In genomic region chr3:52408466-52408865, GRCh38 we compare ENCODE assay signal across 10 cellular contexts. TPM values are rescaled to one million over a fixed set of nuclear protein-coding genes. Genes with fewer than 3 reads are reported as not detected.
DNase-seq lines count a peak whose midpoint lies in the region; ATAC-seq and TF ChIP-seq lines count a peak whose summit lies in the region.
"Had no signal": no experiment of that assay in that cellular context is flagged by ENCODE, and none has a peak within 500 bp of the region (broad histone marks: within the 10 kb centered on the region; RNA-seq: fewer than 3 reads in every experiment).

No MANE protein-coding gene starts in this region.

- no peaks in the 10 kb centered on the region for H3K9me3 Mint-ChIP-seq in activated T-cell treated with anti-CD3 and anti-CD28 coated beads, Interleukin-2, amount 50 U/mL, for 72 hours
- H3K9me3 Mint-ChIP-seq in activated naive CD8-positive, alpha-beta T cell treated with anti-CD3 and anti-CD28 coated beads for 36 hours: no peaks in the 10 kb centered on the region

- no peak for TF ChIP-seq POLR2A in suprapubic skin (IDR thresholded peaks at IDR 0.05)

- H3K9me3 ChIP-seq in lower lobe of right lung (no peaks in the 10 kb centered on the region), suprapubic skin (no peaks in the 10 kb centered on the region)

- no peak for ATAC-seq in activated T-cell treated with anti-CD3 and anti-CD28 coated beads, Interleukin-2, amount 50 U/mL, for 72 hours (replicated peaks in 1 of 2)
- ATAC-seq in lower lobe of right lung (no peak), GM21526 (IDR thresholded peaks at IDR 0.05; ENCODE audit: low FRiP score, unreplicated experiment) (no peak), GM18861 (IDR thresholded peaks at IDR 0.05; ENCODE audit: unreplicated experiment) (no peak)

- H3K4me3 ChIP-seq in lower lobe of right lung (peak overlapping the region; percentile 98), suprapubic skin (peak overlapping the region; percentile 99)

- peak overlapping the region; percentile 95 to 99 for H3K4me3 Mint-ChIP-seq in activated T-cell treated with anti-CD3 and anti-CD28 coated beads, Interleukin-2, amount 50 U/mL, for 72 hours
- H3K4me3 Mint-ChIP-seq in activated naive CD8-positive, alpha-beta T cell treated with anti-CD3 and anti-CD28 coated beads for 36 hours: peak overlapping the region; percentile 96

- H3K27me3 ChIP-seq in lower lobe of right lung (ENCODE audit: low read depth) (no peaks in the 10 kb centered on the region), suprapubic skin (no peaks in the 10 kb centered on the region)
- H3K27me3 ChIP-seq: cardiac muscle cell had no signal

- H3K27me3 Mint-ChIP-seq in activated T-cell treated with anti-CD3 and anti-CD28 coated beads, Interleukin-2, amount 50 U/mL, for 72 hours (ENCODE audit: low read depth): no peaks in the 10 kb centered on the region
- H3K27me3 Mint-ChIP-seq in activated naive CD8-positive, alpha-beta T cell treated with anti-CD3 and anti-CD28 coated beads for 36 hours: no peaks in the 10 kb centered on the region

- peaks cover 45% of the 10 kb centered on the region for H3K4me1 Mint-ChIP-seq in activated T-cell treated with anti-CD3 and anti-CD28 coated beads, Interleukin-2, amount 50 U/mL, for 72 hours (ENCODE audit: low read depth)
- H3K4me1 Mint-ChIP-seq in activated naive CD8-positive, alpha-beta T cell treated with anti-CD3 and anti-CD28 coated beads for 36 hours: peaks cover 36% of the 10 kb centered on the region

- DNase-seq in activated T-cell treated with anti-CD3 and anti-CD28 coated beads, Interleukin-2, amount 50 U/mL, for 72 hours: no peak
- no peak for DNase-seq in activated T-cell treated with anti-CD3 and anti-CD28 coated beads for 4 hours
- no peak for DNase-seq in activated naive CD8-positive, alpha-beta T cell treated with anti-CD3 and anti-CD28 coated beads for 36 hours
- no peak for DNase-seq in lower lobe of right lung
- DNase-seq in suprapubic skin (ENCODE audit: low spot score in 2 of 2): peak in 1 of 2 donors; percentile 57
- no peak for DNase-seq in HK-2 (ENCODE audit: unreplicated experiment)
- DNase-seq: NCI-H1436 had no signal

- peaks cover 44% of the 10 kb centered on the region for H3K4me1 ChIP-seq in lower lobe of right lung
- H3K4me1 ChIP-seq in suprapubic skin: peaks cover 83% of the 10 kb centered on the region

- H3K36me3 Mint-ChIP-seq in activated T-cell treated with anti-CD3 and anti-CD28 coated beads, Interleukin-2, amount 50 U/mL, for 72 hours (ENCODE audit: insufficient read depth in 2 of 2): peaks cover 7 to 9% of the 10 kb centered on the region in 2 donors
- peaks cover 18% of the 10 kb centered on the region for H3K36me3 Mint-ChIP-seq in activated naive CD8-positive, alpha-beta T cell treated with anti-CD3 and anti-CD28 coated beads for 36 hours

- TF ChIP-seq CTCF in lower lobe of right lung (IDR thresholded peaks at IDR 0.05) (no peak), suprapubic skin (IDR thresholded peaks at IDR 0.05) (no peak)

- peak overlapping the region; percentile 90 for H3K27ac Mint-ChIP-seq in activated T-cell treated with anti-CD3 and anti-CD28 coated beads, Interleukin-2, amount 50 U/mL, for 72 hours
- H3K27ac Mint-ChIP-seq in activated naive CD8-positive, alpha-beta T cell treated with anti-CD3 and anti-CD28 coated beads for 36 hours: peak overlapping the region; percentile 89

- TF ChIP-seq EP300 in suprapubic skin (IDR thresholded peaks at IDR 0.05): no peak

- WGBS in suprapubic skin: 87% methylated on average over 8 of the region's 8 CpGs

- intact Hi-C loops in lower lobe of right lung (cut with DNase I): no loop called here

- H3K36me3 ChIP-seq in lower lobe of right lung (peaks cover 53% of the 10 kb centered on the region), suprapubic skin (peaks cover 45% of the 10 kb centered on the region)

- H3K27ac ChIP-seq in lower lobe of right lung: no peak overlapping the region
- no peak overlapping the region for H3K27ac ChIP-seq in suprapubic skin

RNA-seq across cellular contexts. Expression of gene BAP1, which starts 1.3 kb away (rescaled TPM):
- total RNA-seq in activated T-cell treated with anti-CD3 and anti-CD28 coated beads, Interleukin-2, amount 50 U/mL, for 72 hours: 100 to 1,000 TPM in 1 of 2 donors, 10 to 100 TPM in 1; 98.6 to 103 TPM
- 100 to 1,000 TPM; 104 to 107 TPM for total RNA-seq in activated naive CD8-positive, alpha-beta T cell treated with anti-CD3 and anti-CD28 coated beads for 36 hours
- total RNA-seq in lower lobe of right lung (61.9 TPM), suprapubic skin (100 to 1,000 TPM in 3 of 4 donors, 10 to 100 TPM in 1; 99.0 to 137 (median 120) TPM)

RNA-seq across cellular contexts. Expression of gene PHF7, which starts 2.0 kb away (rescaled TPM):
- 10 to 100 TPM; 27.3 to 29.0 TPM for total RNA-seq in activated T-cell treated with anti-CD3 and anti-CD28 coated beads, Interleukin-2, amount 50 U/mL, for 72 hours
- total RNA-seq in activated naive CD8-positive, alpha-beta T cell treated with anti-CD3 and anti-CD28 coated beads for 36 hours: 10 to 100 TPM; 15.4 to 16.6 TPM
- total RNA-seq in lower lobe of right lung: 7.7 TPM
- total RNA-seq in suprapubic skin: 10 to 100 TPM in 3 of 4 donors, 1 to 10 TPM in 1; 8.9 to 17.5 (median 11.4) TPM

RNA-seq across cellular contexts. Expression of gene SEMA3G, which starts 36.4 kb away (rescaled TPM):
- total RNA-seq in activated T-cell treated with anti-CD3 and anti-CD28 coated beads, Interleukin-2, amount 50 U/mL, for 72 hours: under 1 TPM; 0.16 to 0.36 TPM
- under 1 TPM in 1 of 2 experiments, not detected in 1; 0.19 TPM for total RNA-seq in activated naive CD8-positive, alpha-beta T cell treated with anti-CD3 and anti-CD28 coated beads for 36 hours
- total RNA-seq in lower lobe of right lung (23.6 TPM), suprapubic skin (10 to 100 TPM; 14.4 to 44.0 (median 26.5) TPM)

RNA-seq across cellular contexts. Expression of gene TNNC1, which starts 45.4 kb away (rescaled TPM):
- 10 to 100 TPM; 10.8 to 14.4 TPM for total RNA-seq in activated T-cell treated with anti-CD3 and anti-CD28 coated beads, Interleukin-2, amount 50 U/mL, for 72 hours
- 1 to 10 TPM; 2.9 to 4.2 TPM for total RNA-seq in activated naive CD8-positive, alpha-beta T cell treated with anti-CD3 and anti-CD28 coated beads for 36 hours
- total RNA-seq in lower lobe of right lung: 44.0 TPM
- 10 to 100 TPM in 1 of 4 donors, 1 to 10 TPM in 3; 1.4 to 15.9 (median 8.4) TPM for total RNA-seq in suprapubic skin

RNA-seq across cellular contexts. Expression of gene NISCH, which starts 46.9 kb away (rescaled TPM):
- total RNA-seq in activated T-cell treated with anti-CD3 and anti-CD28 coated beads, Interleukin-2, amount 50 U/mL, for 72 hours: 10 to 100 TPM; 80.2 to 81.7 TPM
- total RNA-seq in activated naive CD8-positive, alpha-beta T cell treated with anti-CD3 and anti-CD28 coated beads for 36 hours: 10 to 100 TPM; 55.0 to 57.3 TPM
- total RNA-seq in lower lobe of right lung (90.2 TPM), suprapubic skin (100 to 1,000 TPM in 2 of 4 donors, 10 to 100 TPM in 2; 68.7 to 298 (median 94.6) TPM)

Comparison
In these comparisons a context has a peak if more than half of its experiments do, and no peak if none do; other contexts are left out.
1. RNA of gene SEMA3G, which starts 36.4 kb away (total RNA-seq): 14.4 to 44.0 TPM in suprapubic skin and 23.6 TPM in lower lobe of right lung (single experiment); 0.16 to 0.36 TPM in activated T-cell treated with anti-CD3 and anti-CD28 coated beads, Interleukin-2, amount 50 U/mL, for 72 hours and 0.19 TPM in activated naive CD8-positive, alpha-beta T cell treated with anti-CD3 and anti-CD28 coated beads for 36 hours; every median in the first group is over 10 times any median in the second.